In genomic region chr1:35556494-35557117, GRCh38 we compare ENCODE assay signal across 8 cellular contexts. TPM values are rescaled to one million over a fixed set of nuclear protein-coding genes. Genes with fewer than 3 reads are reported as not detected.
DNase-seq lines count a peak whose midpoint lies in the region; ATAC-seq and TF ChIP-seq lines count a peak whose summit lies in the region.

No MANE protein-coding gene starts in this region.

- peaks cover 10% of the 10 kb centered on the region for H3K4me1 ChIP-seq in prostate gland (replicated peaks)

- H3K27me3 ChIP-seq in prostate gland (replicated peaks; ENCODE audit: insufficient read depth): no peaks in the 10 kb centered on the region

- H3K9me3 ChIP-seq in prostate gland: no peaks in the 10 kb centered on the region

- no peak for TF ChIP-seq CTCF in epithelial cell of proximal tubule (conservative IDR thresholded peaks at IDR 0.05; ENCODE audit: low read depth, low read length)
- TF ChIP-seq CTCF in prostate gland (IDR thresholded peaks at IDR 0.05): no peak

- peak overlapping the region; percentile 98 for H3K4me3 Mint-ChIP-seq in T-helper 1 cell treated with Interleukin-12 subunit alpha and Interleukin-12 subunit beta and Interleukin-4 antibody, amounts not matched to agents 30 μg/mL and 1 μg/mL, for 36 hours

- no peaks in the 10 kb centered on the region for H3K36me3 ChIP-seq in prostate gland

- 2% methylated on average over 13 of the region's 17 CpGs for WGBS in prostate gland

- H3K4me3 ChIP-seq in epithelial cell of proximal tubule (ENCODE audit: low read depth, low read length) (peak overlapping the region; percentile 84), prostate gland (peak overlapping the region; percentile 66 to 80)

- peak overlapping the region; percentile 80 for H3K27ac Mint-ChIP-seq in T-helper 1 cell treated with Interleukin-12 subunit alpha and Interleukin-12 subunit beta and Interleukin-4 antibody, amounts not matched to agents 30 μg/mL and 1 μg/mL, for 36 hours

- ATAC-seq in HG02852 (IDR thresholded peaks at IDR 0.05; ENCODE audit: unreplicated experiment): no peak

- no peaks in the 10 kb centered on the region for H3K9me3 Mint-ChIP-seq in T-helper 1 cell treated with Interleukin-12 subunit alpha and Interleukin-12 subunit beta and Interleukin-4 antibody, amounts not matched to agents 30 μg/mL and 1 μg/mL, for 36 hours

- peaks cover 34% of the 10 kb centered on the region for H3K36me3 Mint-ChIP-seq in T-helper 1 cell treated with Interleukin-12 subunit alpha and Interleukin-12 subunit beta and Interleukin-4 antibody, amounts not matched to agents 30 μg/mL and 1 μg/mL, for 36 hours (ENCODE audit: low read depth)

- H3K4me1 Mint-ChIP-seq in T-helper 1 cell treated with Interleukin-12 subunit alpha and Interleukin-12 subunit beta and Interleukin-4 antibody, amounts not matched to agents 30 μg/mL and 1 μg/mL, for 36 hours (ENCODE audit: low read depth): peaks cover 51% of the 10 kb centered on the region

- DNase-seq in T-helper 1 cell (no peak), RPMI8226 (peak; percentile 63), epithelial cell of proximal tubule (ENCODE audit: low read depth) (no peak), prostate gland (ENCODE audit: low spot score) (no peak), T-helper 9 cell (no peak), NCI-H82 (lab: John Stamatoyannopoulos, UW) (no peak)

- H3K27me3 Mint-ChIP-seq in T-helper 1 cell treated with Interleukin-12 subunit alpha and Interleukin-12 subunit beta and Interleukin-4 antibody, amounts not matched to agents 30 μg/mL and 1 μg/mL, for 36 hours (ENCODE audit: low read depth): no peaks in the 10 kb centered on the region

- H3K27ac ChIP-seq in prostate gland: peak overlapping the region; percentile 94 to 95

- intact Hi-C loops in prostate gland (cut with DNase I): loop anchor here (5.0 kb wide), 1 partner anchor 364 kb away; the partner anchor contains the start of gene SFPQ

- TF ChIP-seq POLR2A in prostate gland (IDR thresholded peaks at IDR 0.05): no peak

RNA-seq across cellular contexts. Expression of gene KIAA0319L, which starts 0.6 kb away (rescaled TPM):
- total RNA-seq in epithelial cell of proximal tubule (26.2 and 45.7 TPM in 2 replicates), prostate gland (100 to 1,000 TPM; 109 to 124 TPM)

RNA-seq across cellular contexts. Expression of gene NCDN, which starts 1.0 kb away (rescaled TPM):
- 12.5 and 15.2 TPM in 2 replicates for total RNA-seq in epithelial cell of proximal tubule
- total RNA-seq in prostate gland: 10 to 100 TPM; 37.6 to 49.4 TPM

RNA-seq across cellular contexts. Expression of gene TFAP2E, which starts 16.5 kb away (rescaled TPM):
- total RNA-seq in epithelial cell of proximal tubule: 1.0 TPM in 2 replicates
- total RNA-seq in prostate gland: 1 to 10 TPM; 2.0 to 2.2 TPM
